Comparison of ENCODE assay signal across 25 cellular contexts in genomic region chr14:75699331-75699730, GRCh38.
"Had no signal": no experiment of that assay in that cellular context is flagged by ENCODE, and none has a peak within 500 bp of the region (broad histone marks: within the 10 kb centered on the region; RNA-seq: fewer than 3 reads in every experiment).

No MANE protein-coding gene starts in this region.

- H3K4me3 Mint-ChIP-seq: memory B cell; natural killer cell; stimulated activated effector memory CD8-positive, alpha-beta T cell treated with anti-CD3 and anti-CD28 coated beads, Interleukin-12 subunit alpha, Interleukin-12 subunit beta, amount 100 ng/mL, for 72 hours; type B pancreatic cell had no signal

- H3K27ac Mint-ChIP-seq: memory B cell; natural killer cell; stimulated activated effector memory CD8-positive, alpha-beta T cell treated with anti-CD3 and anti-CD28 coated beads, Interleukin-12 subunit alpha, Interleukin-12 subunit beta, amount 100 ng/mL, for 72 hours; type B pancreatic cell had no signal

- DNase-seq: dermis blood vessel endothelial cell; effector memory CD4-positive, alpha-beta T cell; foreskin keratinocyte; heart left ventricle; kidney; natural killer cell; occipital lobe; sigmoid colon; stimulated activated CD4-positive, alpha-beta T cell treated with anti-CD3 and anti-CD28 coated beads, Interleukin-2, amount 100 ng/mL, for 24 hours; stimulated activated CD4-positive, alpha-beta T cell treated with anti-CD3 and anti-CD28 coated beads, Interleukin-4, amount 100 ng/mL, for 24 hours; stimulated activated naive CD4-positive, alpha-beta T cell treated with Interleukin-2 at 50 U/mL for 16 hours; stomach; tibial artery had no signal

- H3K27ac ChIP-seq: coronary artery, esophagus muscularis mucosa, foreskin keratinocyte, gastroesophageal sphincter, heart left ventricle, hepatocyte, prostate gland, right atrium auricular region, sigmoid colon, stomach, tibial artery had no signal

- H3K4me1 Mint-ChIP-seq: natural killer cell; stimulated activated effector memory CD8-positive, alpha-beta T cell treated with anti-CD3 and anti-CD28 coated beads, Interleukin-12 subunit alpha, Interleukin-12 subunit beta, amount 100 ng/mL, for 72 hours had no signal

- H3K4me2 ChIP-seq: hepatocyte had no signal

- ATAC-seq: foreskin keratinocyte; gastroesophageal sphincter; heart left ventricle; left lobe of liver; natural killer cell; stimulated activated effector memory CD8-positive, alpha-beta T cell treated with anti-CD3 and anti-CD28 coated beads, Interleukin-12 subunit alpha, Interleukin-12 subunit beta, amount 100 ng/mL, for 72 hours had no signal

- H3K27me3 Mint-ChIP-seq: memory B cell, type B pancreatic cell had no signal

- H3K9me3 Mint-ChIP-seq: stimulated activated effector memory CD8-positive, alpha-beta T cell treated with anti-CD3 and anti-CD28 coated beads, Interleukin-12 subunit alpha, Interleukin-12 subunit beta, amount 100 ng/mL, for 72 hours; type B pancreatic cell had no signal

- H2AFZ ChIP-seq: hepatocyte had no signal

- FAIRE-seq: endothelial cell of umbilical vein, kidney had no signal

- H3K4me1 ChIP-seq: foreskin keratinocyte, prostate gland had no signal

- H3K9me3 ChIP-seq: esophagus muscularis mucosa, gastroesophageal sphincter, prostate gland had no signal

- H3K36me3 ChIP-seq: prostate gland had no signal

- H3K4me3 ChIP-seq: coronary artery, esophagus muscularis mucosa, gastroesophageal sphincter, heart left ventricle, hepatocyte, lung, prostate gland, right atrium auricular region, sigmoid colon, stomach, tibial artery had no signal

- H3K27me3 ChIP-seq: esophagus muscularis mucosa, foreskin keratinocyte, gastroesophageal sphincter, heart left ventricle, hepatocyte, right atrium auricular region, sigmoid colon, stomach, tibial artery had no signal
